ENCODE assay signal across 8 cellular contexts in genomic region chr19:55585658-55586339, GRCh38. TPM values are rescaled to one million over a fixed set of nuclear protein-coding genes. Genes with fewer than 3 reads are reported as not detected.
A peak's percentile ranks its signal among the peaks of the same experiment; 100 is the strongest.
DNase-seq lines count a peak whose midpoint lies in the region; ATAC-seq and TF ChIP-seq lines count a peak whose summit lies in the region.

No MANE protein-coding gene starts in this region.

- H3K4me3 ChIP-seq in GM12864 (ENCODE audit: low read depth, low read length) (0 out of 2 replicates have a peak overlapping the region, but pooled peaks have one; percentile 6), aorta (ENCODE audit: low read length in 2 of 2) (no peak overlapping the region)

- peak overlapping the region in 1 of 2 donors; percentile 31 for H3K27ac ChIP-seq in aorta (ENCODE audit: low read depth in 1 of 2, low read length in 2 of 2)

- intact Hi-C loops in aorta (cut with DNase I) (loop anchor here (5.0 kb wide), 1 partner anchor 68 kb away; no protein-coding TSS in a partner anchor), posterior vena cava (cut with DNase I) (loop anchor here in 1 of 2 donors (5.0 kb wide), 1 partner anchor 68 kb away; no protein-coding TSS in a partner anchor)

- H3K9me3 ChIP-seq in aorta (ENCODE audit: control insufficient read depth, low read length): no peaks in the 10 kb centered on the region

- no peaks in the 10 kb centered on the region for H3K36me3 ChIP-seq in aorta (ENCODE audit: control insufficient read depth in 1 of 2, insufficient read depth in 2 of 2, low read length in 1 of 2)

- no peak for TF ChIP-seq CTCF in GM12864 (IDR thresholded peaks at IDR 0.05; ENCODE audit: low read depth, low read length, missing control alignments)

- DNase-seq in GM12864 (ENCODE audit: low read depth): no peak
- peak; percentile 60 for DNase-seq in NCI-H510A (lab: John Stamatoyannopoulos, UW)
- DNase-seq in activated naive CD4-positive, alpha-beta T cell treated with anti-CD3 and anti-CD28 coated beads, Interleukin-2, amount 50 U/mL, for 16 hours: peak; percentile 70
- peak; percentile 91 for DNase-seq in glomerular visceral epithelial cell (ENCODE audit: extremely low spot score)
- peak; percentile 6 to 90 (median 66) for DNase-seq in nucleus accumbens (lab: John Stamatoyannopoulos, UW)
- peak; percentile 83 to 85 for DNase-seq in aorta
- no peak for DNase-seq in mesenteric fat pad (ENCODE audit: low spot score)
- DNase-seq in posterior vena cava (ENCODE audit: low spot score): no peak

- H3K4me1 ChIP-seq in aorta (ENCODE audit: control insufficient read depth in 1 of 2, insufficient read depth in 2 of 2, low read length in 2 of 2): no peaks in the 10 kb centered on the region

- 1 to 2% methylated on average over 28 to 36 of the region's 36 CpGs for WGBS in aorta, 2 donors

- no peaks in the 10 kb centered on the region for H3K27me3 ChIP-seq in aorta (ENCODE audit: control insufficient read depth in 1 of 2, insufficient read depth in 2 of 2, low read length in 1 of 2)

- ATAC-seq in aorta (ENCODE audit: low FRiP score): peak; percentile 73

RNA-seq across cellular contexts. Expression of gene ZNF579, which starts 5.2 kb away (rescaled TPM):
- total RNA-seq in aorta: 10 to 100 TPM; 12.9 to 13.1 TPM
- polyA plus RNA-seq in aorta: 10 to 100 TPM in 1 of 2 donors, under 1 TPM in 1; 0.63 to 12.6 TPM
- total RNA-seq in mesenteric fat pad: 10.9 TPM
- total RNA-seq in posterior vena cava: 1 to 10 TPM; 7.4 to 7.6 TPM

RNA-seq across cellular contexts. Expression of gene FIZ1, which starts 13.5 kb away (rescaled TPM):
- total RNA-seq in aorta (10 to 100 TPM; 12.7 to 13.2 TPM), mesenteric fat pad (12.8 TPM), posterior vena cava (1 to 10 TPM; 7.8 to 9.7 TPM)
- polyA plus RNA-seq in aorta: 10 to 100 TPM in 1 of 2 donors, 1 to 10 TPM in 1; 2.8 to 12.6 TPM

RNA-seq across cellular contexts. Expression of gene ZNF524, which starts 14.3 kb away (rescaled TPM):
- 10 to 100 TPM; 13.2 to 17.3 TPM for total RNA-seq in aorta
- polyA plus RNA-seq in aorta: 10 to 100 TPM; 13.4 to 38.8 TPM
- total RNA-seq in mesenteric fat pad: 19.1 TPM
- 10 to 100 TPM; 10.6 to 11.1 TPM for total RNA-seq in posterior vena cava

RNA-seq across cellular contexts. Expression of gene ZNF865, which starts 19.6 kb away (rescaled TPM):
- total RNA-seq in aorta (10 to 100 TPM; 13.4 to 16.4 TPM), mesenteric fat pad (12.0 TPM), posterior vena cava (10 to 100 TPM; 10.1 to 12.6 TPM)
- 1 to 10 TPM; 1.1 to 5.7 TPM for polyA plus RNA-seq in aorta

RNA-seq across cellular contexts. Expression of gene ZNF784, which starts 38.6 kb away (rescaled TPM):
- total RNA-seq in aorta (1 to 10 TPM; 5.1 to 5.3 TPM), mesenteric fat pad (4.5 TPM), posterior vena cava (1 to 10 TPM; 3.6 to 4.3 TPM)
- 10 to 100 TPM in 1 of 2 donors, 1 to 10 TPM in 1; 4.8 to 27.2 TPM for polyA plus RNA-seq in aorta

Comparison
In these comparisons a context has a peak if more than half of its experiments do, and no peak if none do; other contexts are left out.
1. DNase-seq: peak in NCI-H510A (single experiment), activated naive CD4-positive, alpha-beta T cell treated with anti-CD3 and anti-CD28 coated beads, Interleukin-2, amount 50 U/mL, for 16 hours (single experiment), glomerular visceral epithelial cell (single experiment), nucleus accumbens (56 of 56) and aorta (2 of 2); none in GM12864 (single experiment), mesenteric fat pad (single experiment) and posterior vena cava (single experiment).